ENCODE assay signal across 9 cellular contexts in the genomic region with DNA sequence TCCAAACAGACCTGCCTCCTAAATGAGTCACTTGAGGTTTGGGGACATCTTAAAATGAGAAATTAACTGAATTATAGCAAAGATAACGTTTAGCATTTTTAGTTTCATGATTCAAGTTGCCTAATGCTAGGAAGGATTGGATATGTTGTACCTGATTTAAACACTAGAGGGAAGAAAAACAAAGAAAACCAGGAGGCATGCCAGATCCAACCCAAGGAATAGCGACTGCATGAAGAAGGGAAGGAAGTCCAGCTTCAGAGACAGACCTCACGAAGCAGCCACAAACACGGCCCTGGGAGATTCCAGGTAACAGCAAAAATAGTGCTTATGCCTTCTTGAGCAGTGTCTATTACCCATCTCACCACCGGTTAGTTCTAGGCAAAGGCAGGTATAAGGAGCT.
DNase-seq lines count a peak whose midpoint lies in the region; ATAC-seq and TF ChIP-seq lines count a peak whose summit lies in the region.
"Had no signal": no experiment of that assay in that cellular context is flagged by ENCODE, and none has a peak within 500 bp of the region (broad histone marks: within the 10 kb centered on the region; RNA-seq: fewer than 3 reads in every experiment).

No MANE protein-coding gene starts in this region.

- no peak for DNase-seq in AG09319 (ENCODE audit: extremely low read depth, low read depth)
- no peak for DNase-seq in Karpas-422
- DNase-seq in cerebellar cortex (ENCODE audit: low spot score) = peak; percentile 27
- DNase-seq in lower lobe of right lung = no peak
- no peak for DNase-seq in NOMO-1 treated with DMSO at 0.1 percent for 48 hours (lab: John Stamatoyannopoulos, UW; ENCODE audit: unreplicated experiment)
- no peak for DNase-seq in NCI-H2227 treated with DMSO at 0.1 percent for 48 hours (lab: John Stamatoyannopoulos, UW)
- DNase-seq: activated naive CD8-positive, alpha-beta T cell treated with anti-CD3 and anti-CD28 coated beads, Interleukin-2, amount 10 ng/mL, durations not matched to agents 7 days and 5 days had no signal

- H3K9me3 ChIP-seq in Karpas-422 (ENCODE audit: low read length) = no peaks in the 10 kb centered on the region
- no peaks in the 10 kb centered on the region for H3K9me3 ChIP-seq in lower lobe of right lung

- H3K27ac ChIP-seq in Karpas-422 (ENCODE audit: low read length) (no peak overlapping the region), lower lobe of right lung (no peak overlapping the region)

- H3K4me1 ChIP-seq in Karpas-422 (ENCODE audit: low read length) (no peaks in the 10 kb centered on the region), lower lobe of right lung (no peaks in the 10 kb centered on the region)

- H4K20me1 ChIP-seq in Karpas-422 (ENCODE audit: insufficient read depth, low read depth, low read length) = no peaks in the 10 kb centered on the region

- H2AFZ ChIP-seq in Karpas-422 (ENCODE audit: low read length) = 0 out of 2 replicates have a peak overlapping the region, but pooled peaks have one; percentile 30

- peak overlapping the region; percentile 9 for H3K4me2 ChIP-seq in Karpas-422 (ENCODE audit: low read depth, low read length, poor library complexity, severe bottlenecking)

- no peak overlapping the region for H3K9ac ChIP-seq in Karpas-422 (ENCODE audit: low read length)

- peak; percentile 62 to 81 for ATAC-seq in lower lobe of right lung
- no peak for ATAC-seq in GM18907 (IDR thresholded peaks at IDR 0.05; ENCODE audit: unreplicated experiment)
- ATAC-seq in HG03565 (IDR thresholded peaks at IDR 0.05; ENCODE audit: unreplicated experiment) = no peak

- no peaks in the 10 kb centered on the region for H3K27me3 ChIP-seq in Karpas-422 (ENCODE audit: low read length)
- H3K27me3 ChIP-seq in lower lobe of right lung (ENCODE audit: low read depth) = no peaks in the 10 kb centered on the region

- H3K4me3 ChIP-seq in Karpas-422 (ENCODE audit: low read length) = no peak overlapping the region
- H3K4me3 ChIP-seq in lower lobe of right lung = peak overlapping the region; percentile 22

- H3K79me2 ChIP-seq in Karpas-422 (ENCODE audit: low read length) = no peaks in the 10 kb centered on the region

- H3K9me2 ChIP-seq in Karpas-422 (replicated peaks; ENCODE audit: insufficient read depth, low read length) = no peaks in the 10 kb centered on the region

- H3K36me3 ChIP-seq in Karpas-422 (ENCODE audit: insufficient read depth, low read length) (no peaks in the 10 kb centered on the region), lower lobe of right lung (no peaks in the 10 kb centered on the region)

- TF ChIP-seq CTCF in AG09319 (IDR thresholded peaks at IDR 0.05; ENCODE audit: low read depth, low read length) (peak; percentile 54), lower lobe of right lung (IDR thresholded peaks at IDR 0.05) (peak; percentile 44)

- intact Hi-C loops in lower lobe of right lung (cut with DNase I) = no loop called here

Comparison
In these comparisons a context has a peak if more than half of its experiments do, and no peak if none do; other contexts are left out.
1. ATAC-seq: peak in lower lobe of right lung (2 of 2); none in GM18907 (single experiment) and HG03565 (single experiment).